In the genomic region with DNA sequence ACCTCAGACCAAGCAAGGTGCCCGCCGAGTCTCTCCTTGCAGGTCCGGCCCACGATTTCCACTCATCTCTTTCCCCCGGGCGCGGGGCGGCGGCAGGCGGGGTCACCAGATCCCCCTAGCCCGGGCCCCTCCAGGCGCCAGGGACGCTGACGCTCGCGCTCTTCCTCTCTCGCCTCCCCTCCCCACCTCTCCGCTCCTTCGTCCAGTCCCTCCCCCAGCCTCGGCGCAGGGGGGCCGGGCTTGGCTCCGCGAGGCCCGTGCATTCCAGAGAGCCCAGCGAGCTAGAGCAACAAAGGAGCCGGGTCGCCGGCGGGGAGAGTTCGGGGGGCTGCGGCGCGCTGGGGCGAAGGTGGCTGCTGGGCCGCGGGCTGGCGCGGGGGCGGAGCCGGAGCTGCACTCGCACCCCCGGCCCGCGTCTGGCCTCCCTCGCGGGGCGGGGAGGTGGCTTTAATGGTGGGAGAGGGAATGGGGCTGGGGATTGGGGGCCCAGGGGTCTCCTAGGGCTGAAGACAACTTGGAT, we compare ENCODE assay signal across 8 cellular contexts. TPM values are rescaled to one million over a fixed set of nuclear protein-coding genes. Genes with fewer than 3 reads are reported as not detected.
DNase-seq lines count a peak whose midpoint lies in the region; ATAC-seq, FAIRE-seq and TF ChIP-seq lines count a peak whose summit lies in the region.

A gene (plus strand): TSS at position 262 of the 520 bp plus-strand sequence. CDS start 519 bp downstream, outside the sequence.

- peak within 1 kb of the TSS; percentile 66 for H3K9ac ChIP-seq in HCT116 (ENCODE audit: low read length)
- peak within 1 kb of the TSS; percentile 97 for H3K9ac ChIP-seq in neural progenitor cell
- no peak within 1 kb of the TSS for H3K9ac ChIP-seq in Karpas-422 (ENCODE audit: low read length)

- peak within 1 kb of the TSS; percentile 81 for H3K27ac Mint-ChIP-seq in Caco-2 (ENCODE audit: unreplicated experiment)
- no peak within 1 kb of the TSS for H3K27ac Mint-ChIP-seq in activated B cell treated with CpG ODN at 0.5 μM for 24 hours
- peak within 1 kb of the TSS; percentile 91 for H3K27ac Mint-ChIP-seq in neural progenitor cell

- H3K4me3 ChIP-seq in Caco-2 (ENCODE audit: low read depth, low read length) (peak within 1 kb of the TSS; percentile 85), HCT116 (replicated peaks in 1 of 2; ENCODE audit: low read depth in 1 of 2, low read length in 2 of 2) (peak within 1 kb of the TSS; percentile 51 to 64), neural progenitor cell (peak within 1 kb of the TSS; percentile 98), Karpas-422 (ENCODE audit: low read length) (no peak within 1 kb of the TSS)

- TF ChIP-seq POLR2A in HCT116 (IDR thresholded peaks at IDR 0.05; ENCODE audit: borderline replicate concordance, extremely low read depth, insufficient read depth, insufficient read length) = no peak

- CTCF ChIA-PET in Caco-2 (lab: Charles Lee) (interaction anchor here (0.9 to 2.6 kb wide), 2 partner anchors 25 to 36 kb away, joined by 4 to 12 read pairs; a partner anchor contains a TSS), HCT116 (lab: Charles Lee) (interaction anchor here (0.6 to 0.7 kb wide), 2 partner anchors 25 to 347 kb away, joined by 3 to 4 read pairs; no protein-coding TSS in a partner anchor), activated B cell treated with CpG ODN at 0.5 μM for 24 hours (lab: Charles Lee) (no interaction called here)

- peak within 1 kb of the TSS; percentile 53; the same call in 1 of the 2 replicates for H3K27ac ChIP-seq in HCT116 (ENCODE audit: low read depth, low read length)
- peak within 1 kb of the TSS; percentile 93 for H3K27ac ChIP-seq in neural progenitor cell
- no peak within 1 kb of the TSS for H3K27ac ChIP-seq in Karpas-422 (ENCODE audit: low read length)

- no peaks in the 10 kb centered on the region for H3K79me2 ChIP-seq in HCT116 (ENCODE audit: insufficient read depth, low read length)
- peaks cover 49% of the 10 kb centered on the region for H3K79me2 ChIP-seq in neural progenitor cell (ENCODE audit: low read depth)
- no peaks in the 10 kb centered on the region for H3K79me2 ChIP-seq in Karpas-422 (ENCODE audit: low read length)

- RAD21 ChIA-PET in HCT116 (lab: Charles Lee; ENCODE audit: low non-redundant PET in 1 of 2, low total read pairs in 2 of 2, uncharacterized antibody in 2 of 2, unreplicated experiment in 2 of 2) = interaction anchor here (0.6 to 0.7 kb wide), 2 partner anchors 37 to 223 kb away, joined by 3 to 4 read pairs; no protein-coding TSS in a partner anchor

- H3K9me2 ChIP-seq in HCT116 (ENCODE audit: insufficient read depth) (no peaks in the 10 kb centered on the region), Karpas-422 (replicated peaks; ENCODE audit: insufficient read depth, low read length) (no peaks in the 10 kb centered on the region)

- peak; percentile 77 for ATAC-seq in HCT116
- ATAC-seq in activated B cell treated with CpG ODN at 0.5 μM for 24 hours (ENCODE audit: low read depth) = peak; percentile 60
- ATAC-seq in HG02610 (IDR thresholded peaks at IDR 0.05; ENCODE audit: unreplicated experiment) = no peak

- no peak within 1 kb of the TSS for H2AFZ ChIP-seq in HCT116 (ENCODE audit: low read depth, low read length, poor library complexity, severe bottlenecking)
- peak within 1 kb of the TSS; percentile 95 for H2AFZ ChIP-seq in neural progenitor cell (replicated peaks)
- H2AFZ ChIP-seq in Karpas-422 (ENCODE audit: low read length) = no peak within 1 kb of the TSS

- H4K20me1 ChIP-seq in HCT116 (ENCODE audit: insufficient read depth) = no peaks in the 10 kb centered on the region
- H4K20me1 ChIP-seq in neural progenitor cell (ENCODE audit: low read depth) = peaks cover 41% of the 10 kb centered on the region
- H4K20me1 ChIP-seq in Karpas-422 (ENCODE audit: insufficient read depth, low read depth, low read length) = no peaks in the 10 kb centered on the region

- peaks cover 24% of the 10 kb centered on the region for H3K4me1 ChIP-seq in Caco-2
- peaks cover 0 to 12% of the 10 kb centered on the region in 2 experiments; a peak in 1 of 4 replicates for H3K4me1 ChIP-seq in HCT116 (ENCODE audit: control insufficient read depth in 1 of 2, insufficient read depth in 2 of 2, low read length in 2 of 2)
- H3K4me1 ChIP-seq in neural progenitor cell = peaks cover 31% of the 10 kb centered on the region
- H3K4me1 ChIP-seq in Karpas-422 (ENCODE audit: low read length) = no peaks in the 10 kb centered on the region

- H3K27me3 ChIP-seq in Caco-2 (replicated peaks; ENCODE audit: control insufficient read depth, insufficient read depth, low read length) (no peaks in the 10 kb centered on the region), HCT116 (ENCODE audit: insufficient read depth, low read length) (no peaks in the 10 kb centered on the region), neural progenitor cell (peaks cover 18% of the 10 kb centered on the region), Karpas-422 (ENCODE audit: low read length) (no peaks in the 10 kb centered on the region)

- intact Hi-C loops in Caco-2 (cut with micrococcal nuclease; ENCODE audit: unreplicated experiment) (no loop called here), HCT116 (cut with micrococcal nuclease) (no loop called here), activated B cell treated with CpG ODN at 0.5 μM for 24 hours (cut with micrococcal nuclease) (loop anchor here (2.0 kb wide), 2 partner anchors 20 to 22 kb away; no protein-coding TSS in a partner anchor)

- H3K9me3 ChIP-seq in Caco-2 = no peaks in the 10 kb centered on the region
- no peaks in the 10 kb centered on the region for H3K9me3 ChIP-seq in HCT116 (ENCODE audit: control insufficient read depth in 1 of 2, insufficient read depth in 1 of 2, low read depth in 1 of 2, low read length in 2 of 2)
- no peaks in the 10 kb centered on the region for H3K9me3 ChIP-seq in neural progenitor cell (ENCODE audit: low read depth)
- no peaks in the 10 kb centered on the region for H3K9me3 ChIP-seq in Karpas-422 (ENCODE audit: low read length)

- no peaks in the 10 kb centered on the region for H3K36me3 ChIP-seq in Caco-2 (ENCODE audit: control insufficient read depth, insufficient read depth, low read length)
- no peaks in the 10 kb centered on the region for H3K36me3 ChIP-seq in HCT116 (ENCODE audit: control insufficient read depth in 1 of 2, insufficient read depth in 2 of 2, low read length in 2 of 2)
- H3K36me3 ChIP-seq in neural progenitor cell = no peaks in the 10 kb centered on the region
- no peaks in the 10 kb centered on the region for H3K36me3 ChIP-seq in Karpas-422 (ENCODE audit: insufficient read depth, low read length)

- no peak for TF ChIP-seq RAD21 in HCT116 (IDR thresholded peaks at IDR 0.05; ENCODE audit: low read depth)

- FAIRE-seq in frontal cortex (lab: Jason Lieb, UNC) = no peak

- H3F3A ChIP-seq in neural progenitor cell (ENCODE audit: low read depth) = peaks cover 19% of the 10 kb centered on the region

- POLR2A ChIA-PET in Caco-2 (lab: Charles Lee) = interaction anchor here (0.6 to 1.1 kb wide), 2 partner anchors 12 to 25 kb away, joined by 3 to 4 read pairs; no protein-coding TSS in a partner anchor
- POLR2A ChIA-PET in HCT116 (lab: Charles Lee) = interaction anchor here (0.9 kb wide), 1 partner anchor 25 kb away, joined by 6 read pairs; no protein-coding TSS in a partner anchor
- POLR2A ChIA-PET in activated B cell treated with CpG ODN at 0.5 μM for 24 hours (lab: Charles Lee) = interaction anchor here (0.7 to 1.4 kb wide), 2 partner anchors 38 to 655 kb away, joined by 4 read pairs; no protein-coding TSS in a partner anchor

- H3K4me2 ChIP-seq in HCT116 (ENCODE audit: low read length) = peak within 1 kb of the TSS; percentile 79
- H3K4me2 ChIP-seq in neural progenitor cell = peak within 1 kb of the TSS; percentile 99
- H3K4me2 ChIP-seq in Karpas-422 (ENCODE audit: low read depth, low read length, poor library complexity, severe bottlenecking) = no peak within 1 kb of the TSS

- TF ChIP-seq CTCF in Caco-2 (IDR thresholded peaks at IDR 0.05; ENCODE audit: insufficient read depth in 1 of 2, low read depth in 1 of 2, low read length in 1 of 2, severe bottlenecking in 1 of 2, unreplicated experiment in 1 of 2) (no peak), HCT116 (IDR thresholded peaks at IDR 0.05 in 2 of 3, conservative IDR thresholded peaks at IDR 0.05 in 1 of 3; ENCODE audit: borderline replicate concordance in 1 of 3, insufficient read depth in 1 of 3, low read depth in 2 of 3, low read length in 2 of 3) (no peak), activated B cell treated with CpG ODN at 0.5 μM for 24 hours (IDR thresholded peaks at IDR 0.05) (no peak), neural progenitor cell (IDR thresholded peaks at IDR 0.05) (no peak)

- H3K27me3 Mint-ChIP-seq in Caco-2 (ENCODE audit: insufficient read depth, unreplicated experiment) (no peaks in the 10 kb centered on the region), activated B cell treated with CpG ODN at 0.5 μM for 24 hours (peaks cover 23% of the 10 kb centered on the region), neural progenitor cell (ENCODE audit: insufficient read depth, low read depth) (peaks cover 2% of the 10 kb centered on the region)

- H3K9me3 Mint-ChIP-seq in Caco-2 (ENCODE audit: unreplicated experiment) (no peaks in the 10 kb centered on the region), activated B cell treated with CpG ODN at 0.5 μM for 24 hours (no peaks in the 10 kb centered on the region), neural progenitor cell (no peaks in the 10 kb centered on the region)

- peak within 1 kb of the TSS; percentile 88 for H3K4me3 Mint-ChIP-seq in Caco-2 (ENCODE audit: unreplicated experiment)
- H3K4me3 Mint-ChIP-seq in activated B cell treated with CpG ODN at 0.5 μM for 24 hours = peak within 1 kb of the TSS; percentile 85
- H3K4me3 Mint-ChIP-seq in neural progenitor cell = peak within 1 kb of the TSS; percentile 95

- peak; percentile 77 to 80 for DNase-seq in Caco-2
- DNase-seq in HCT116 (ENCODE audit: low read depth, low spot score) = no peak
- DNase-seq in activated B cell treated with CpG ODN at 0.5 μM for 24 hours = peak; percentile 40
- peak; percentile 56 to 71 for DNase-seq in frontal cortex (ENCODE audit: low spot score in 2 of 2)
- DNase-seq in neural progenitor cell (ENCODE audit: low spot score) = peak; percentile 97
- no peak for DNase-seq in Karpas-422
- no peak for DNase-seq in middle frontal gyrus (ENCODE audit: extremely low spot score, low spot score)

- peaks cover 12% of the 10 kb centered on the region for H3K36me3 Mint-ChIP-seq in Caco-2 (ENCODE audit: insufficient read depth, unreplicated experiment)
- no peaks in the 10 kb centered on the region for H3K36me3 Mint-ChIP-seq in activated B cell treated with CpG ODN at 0.5 μM for 24 hours (ENCODE audit: low read depth)
- peaks cover 16% of the 10 kb centered on the region for H3K36me3 Mint-ChIP-seq in neural progenitor cell

- BruUV-seq in Caco-2 (replicated peaks; lab: Mats Ljungman, UMichigan) (no TSS peak), HCT116 (replicated peaks; lab: Mats Ljungman, UMichigan) (no TSS peak)

- H3K4me1 Mint-ChIP-seq in Caco-2 (ENCODE audit: low read depth, unreplicated experiment) = peaks cover 21% of the 10 kb centered on the region
- H3K4me1 Mint-ChIP-seq in activated B cell treated with CpG ODN at 0.5 μM for 24 hours = peaks cover 22% of the 10 kb centered on the region
- peaks cover 44% of the 10 kb centered on the region for H3K4me1 Mint-ChIP-seq in neural progenitor cell

RNA-seq across cellular contexts. Expression of the gene that starts here (rescaled TPM):
- 35.5 and 36.0 TPM in 2 replicates for total RNA-seq in Caco-2 (2022)
- total RNA-seq in HCT116 (2021; ENCODE audit: unreplicated experiment) = 12.8 TPM
- polyA plus RNA-seq in HCT116 (2012) = 11.3 and 11.4 TPM in 2 replicates
- 0.66 and 1.8 TPM in 2 replicates for total RNA-seq in activated B cell treated with CpG ODN at 0.5 μM for 24 hours
- 8.6 TPM for total RNA-seq in frontal cortex
- 46.0 and 114 TPM in 2 replicates for total RNA-seq in neural progenitor cell (ENCODE audit: low replicate concordance)
- 0.11 TPM in 1 of 2 replicates, not detected in the other for total RNA-seq in Karpas-422 (2014; rRNA removed; shearing (Covaris generic); ENCODE audit: low replicate concordance)

Comparison
In these comparisons a context has a peak if more than half of its experiments do, and no peak if none do; other contexts are left out.
1. DNase-seq: peak in Caco-2 (2 of 2), activated B cell treated with CpG ODN at 0.5 μM for 24 hours (single experiment), frontal cortex (2 of 2) and neural progenitor cell (single experiment); none in HCT116 (single experiment), Karpas-422 (single experiment) and middle frontal gyrus (single experiment).
2. Peak in every context shown above with its lines, with median percentiles within 50 percentile points of each other: H3K4me3 Mint-ChIP-seq.